Comparison of ENCODE assay signal across 16 cellular contexts in genomic region chr9:91883503-91883902, GRCh38.
DNase-seq lines count a peak whose midpoint lies in the region; ATAC-seq and TF ChIP-seq lines count a peak whose summit lies in the region.
"Had no signal": no experiment of that assay in that cellular context is flagged by ENCODE, and none has a peak within 500 bp of the region (broad histone marks: within the 10 kb centered on the region; RNA-seq: fewer than 3 reads in every experiment).

No MANE protein-coding gene starts in this region.

- no peak overlapping the region for H4K91ac ChIP-seq in neuronal stem cell (ENCODE audit: low read depth, low read length, poor library complexity)

- H3K23ac ChIP-seq in mesendoderm (ENCODE audit: low read length): no peak overlapping the region
- H3K23ac ChIP-seq in neuronal stem cell (ENCODE audit: low read depth, low read length, poor library complexity): no peak overlapping the region

- intact Hi-C loops in cardiac septum (cut with DNase I): no loop called here

- H3K4me2 ChIP-seq in mesendoderm (ENCODE audit: low read length): no peak overlapping the region
- H3K4me2 ChIP-seq in neuronal stem cell (ENCODE audit: insufficient read depth, low read length, poor library complexity, severe bottlenecking): no peak overlapping the region
- H3K4me2 ChIP-seq in Karpas-422 (ENCODE audit: low read depth, low read length, poor library complexity, severe bottlenecking): no peak overlapping the region
- H3K4me2 ChIP-seq: BLaER1 had no signal

- H3K4ac ChIP-seq in mesendoderm (ENCODE audit: low read depth, low read length) (no peak overlapping the region), neuronal stem cell (ENCODE audit: low read length) (no peak overlapping the region)

- H3K9me3 ChIP-seq in right atrium auricular region (no peaks in the 10 kb centered on the region), neuronal stem cell (replicated peaks in 1 of 2; ENCODE audit: control insufficient read depth in 2 of 2, insufficient read depth in 1 of 2, low read depth in 1 of 2, low read length in 2 of 2) (peaks cover 0 to 9% of the 10 kb centered on the region in 2 donors), Karpas-422 (ENCODE audit: low read length) (no peaks in the 10 kb centered on the region)
- H3K9me3 ChIP-seq: BLaER1, Caco-2 had no signal

- H2AFZ ChIP-seq in neuronal stem cell (ENCODE audit: low read length) (no peak overlapping the region), Karpas-422 (ENCODE audit: low read length) (no peak overlapping the region)

- H4K20me1 ChIP-seq in Karpas-422 (ENCODE audit: insufficient read depth, low read depth, low read length): no peaks in the 10 kb centered on the region
- H4K20me1 ChIP-seq: BLaER1 had no signal

- TF ChIP-seq CTCF in right atrium auricular region (IDR thresholded peaks at IDR 0.05): no peak

- H4K8ac ChIP-seq in mesendoderm (ENCODE audit: low read depth, low read length) (no peak overlapping the region), neuronal stem cell (ENCODE audit: low read depth, low read length) (no peak overlapping the region)

- H3K27ac ChIP-seq in right atrium auricular region (peak overlapping the region; percentile 45 to 60), mesendoderm (ENCODE audit: low read depth, low read length) (no peak overlapping the region), neuronal stem cell (replicated peaks; ENCODE audit: low read length) (no peak overlapping the region), Karpas-422 (ENCODE audit: low read length) (no peak overlapping the region)
- H3K27ac ChIP-seq: BLaER1 had no signal

- H3K4me3 ChIP-seq in right atrium auricular region: no peak overlapping the region
- H3K4me3 ChIP-seq in mesendoderm (ENCODE audit: low read length): no peak overlapping the region
- no peak overlapping the region for H3K4me3 ChIP-seq in neuronal stem cell (ENCODE audit: low read length in 2 of 2)
- no peak overlapping the region for H3K4me3 ChIP-seq in Karpas-422 (ENCODE audit: low read length)
- H3K4me3 ChIP-seq: BLaER1 had no signal

- H3K9ac ChIP-seq in mesendoderm (ENCODE audit: low read length): no peak overlapping the region
- H3K9ac ChIP-seq in neuronal stem cell (ENCODE audit: low read depth, low read length, poor library complexity): no peak overlapping the region
- no peak overlapping the region for H3K9ac ChIP-seq in Karpas-422 (ENCODE audit: low read length)
- H3K9ac ChIP-seq: BLaER1 had no signal

- no peak for ATAC-seq in activated CD4-positive, CD25-positive, alpha-beta regulatory T cell treated with anti-CD3 and anti-CD28 coated beads, Interleukin-2, amount 50 U/mL, for 24 hours

- H2BK120ac ChIP-seq in mesendoderm (ENCODE audit: low read depth, low read length) (no peak overlapping the region), neuronal stem cell (ENCODE audit: low read depth, low read length) (no peak overlapping the region)

- H3K56ac ChIP-seq in mesendoderm (ENCODE audit: low read length): no peak overlapping the region

- H3K36me3 ChIP-seq in right atrium auricular region: no peaks in the 10 kb centered on the region
- H3K36me3 ChIP-seq in mesendoderm (ENCODE audit: control insufficient read depth, insufficient read depth, low read length): peaks cover 2% of the 10 kb centered on the region
- H3K36me3 ChIP-seq in neuronal stem cell (replicated peaks in 1 of 2; ENCODE audit: control insufficient read depth in 2 of 2, insufficient read depth in 2 of 2, low read length in 2 of 2): peaks cover under 1 to 46% of the 10 kb centered on the region in 2 donors
- no peaks in the 10 kb centered on the region for H3K36me3 ChIP-seq in Karpas-422 (ENCODE audit: insufficient read depth, low read length)
- H3K36me3 ChIP-seq: BLaER1 had no signal

- H2AK5ac ChIP-seq in mesendoderm (ENCODE audit: low read length) (no peak overlapping the region), neuronal stem cell (ENCODE audit: low read depth, low read length) (no peak overlapping the region)

- no peaks in the 10 kb centered on the region for H3K9me2 ChIP-seq in Karpas-422 (replicated peaks; ENCODE audit: insufficient read depth, low read length)

- peak overlapping the region; percentile 52 for H3K18ac ChIP-seq in mesendoderm (ENCODE audit: low read length)
- peak overlapping the region; percentile 40 for H3K18ac ChIP-seq in neuronal stem cell (ENCODE audit: low read length)

- H2BK12ac ChIP-seq in neuronal stem cell (ENCODE audit: low read length): no peak overlapping the region

- H3K27me3 ChIP-seq in right atrium auricular region (no peaks in the 10 kb centered on the region), mesendoderm (ENCODE audit: insufficient read depth, low read length, poor library complexity) (no peaks in the 10 kb centered on the region), neuronal stem cell (ENCODE audit: control insufficient read depth in 3 of 3, insufficient read depth in 3 of 3, low read depth in 1 of 3, low read length in 3 of 3) (no peaks in the 10 kb centered on the region), Karpas-422 (ENCODE audit: low read length) (no peaks in the 10 kb centered on the region)
- H3K27me3 ChIP-seq: BLaER1 had no signal

- H3K79me2 ChIP-seq in mesendoderm (ENCODE audit: control insufficient read depth, insufficient read depth, low read length) (peaks cover 17% of the 10 kb centered on the region), Karpas-422 (ENCODE audit: low read length) (no peaks in the 10 kb centered on the region)

- WGBS in mesendoderm (ENCODE audit: extremely low coverage, insufficient coverage, low lambda C conversion rate): no CpG with 5 or more reads among the region's 3 CpGs
- no CpG with 5 or more reads among the region's 3 CpGs for WGBS in neuronal stem cell (ENCODE audit: extremely low coverage in 2 of 2, insufficient read length in 2 of 2, insufficient replicate concordance in 1 of 2), 2 donors

- DNase-seq in right atrium auricular region (ENCODE audit: low spot score) (no peak), cardiac septum (ENCODE audit: low spot score) (no peak), mesendoderm (no peak), neuronal stem cell (ENCODE audit: low spot score) (no peak), ecto neural progenitor cell (ENCODE audit: low spot score) (no peak), Karpas-422 (no peak)
- DNase-seq: 8988T; AML-193; Caco-2; CD8-positive, alpha-beta memory T cell; DND-41; GDM1; GOT3; H9 had no signal

- no peak overlapping the region for H2BK15ac ChIP-seq in mesendoderm (replicated peaks; ENCODE audit: low read depth)
- no peak overlapping the region for H2BK15ac ChIP-seq in neuronal stem cell (ENCODE audit: low read length)

- no peak overlapping the region for H4K5ac ChIP-seq in mesendoderm (ENCODE audit: low read length)

- no peak overlapping the region for H2BK5ac ChIP-seq in mesendoderm (ENCODE audit: low read length)
- no peak overlapping the region for H2BK5ac ChIP-seq in neuronal stem cell (ENCODE audit: low read length)

- H3K14ac ChIP-seq in neuronal stem cell (ENCODE audit: low read length): no peak overlapping the region

- H3K79me1 ChIP-seq in mesendoderm (ENCODE audit: low read length) (peaks cover 29% of the 10 kb centered on the region), neuronal stem cell (ENCODE audit: low read depth, low read length) (no peaks in the 10 kb centered on the region)

- H3K4me1 ChIP-seq in right atrium auricular region (peaks cover 0 to 39% of the 10 kb centered on the region in 2 donors), mesendoderm (ENCODE audit: control insufficient read depth, low read depth, low read length) (peaks cover 26% of the 10 kb centered on the region), neuronal stem cell (ENCODE audit: control insufficient read depth in 2 of 2, insufficient read depth in 1 of 2, low read depth in 1 of 2, low read length in 2 of 2) (peaks cover 16 to 23% of the 10 kb centered on the region in 2 donors), Karpas-422 (ENCODE audit: low read length) (no peaks in the 10 kb centered on the region)
- H3K4me1 ChIP-seq: BLaER1, Caco-2 had no signal

Comparison
In these comparisons a context has a peak if more than half of its experiments do, and no peak if none do; other contexts are left out.
1. H3K27ac ChIP-seq: peak in right atrium auricular region (2 of 2); none in mesendoderm (single experiment), neuronal stem cell (single experiment) and Karpas-422 (single experiment).